Comparison of ENCODE assay signal across 8 cellular contexts in the genomic region with DNA sequence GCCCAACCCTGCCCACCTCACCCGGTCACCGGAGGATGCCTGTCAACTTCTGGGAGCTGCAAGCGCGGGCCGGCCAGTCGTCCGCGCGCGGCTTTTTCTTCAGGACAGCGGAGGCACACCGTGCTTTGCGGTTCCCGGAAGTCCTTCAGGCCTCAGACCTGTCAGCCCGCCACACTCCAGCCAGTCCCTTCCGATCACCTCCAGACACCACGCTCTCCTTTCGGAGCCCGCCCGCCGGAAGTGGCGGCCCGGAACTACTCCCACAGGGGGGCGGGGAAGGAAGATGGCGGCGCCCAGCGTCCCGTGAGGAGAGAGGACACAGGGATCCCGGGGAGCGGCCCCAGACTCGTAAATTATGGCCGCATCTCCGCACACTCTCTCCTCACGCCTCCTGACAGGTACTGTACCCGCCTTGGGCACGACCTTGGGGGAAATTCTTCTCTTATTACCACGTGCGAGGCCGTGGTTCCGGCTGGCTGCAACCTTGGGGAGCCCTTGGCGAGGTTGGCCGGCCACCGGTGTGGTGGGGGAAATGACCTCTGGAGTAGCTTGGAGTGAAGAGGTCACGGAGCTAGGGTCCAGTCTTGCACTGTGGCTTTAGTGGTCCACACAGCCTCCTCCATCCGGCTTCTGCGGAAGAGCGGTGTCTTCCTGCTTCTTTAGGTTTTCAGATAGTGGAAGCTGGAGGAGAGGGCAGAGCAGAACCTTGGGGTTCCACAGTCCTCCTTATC. TPM values are rescaled to one million over a fixed set of nuclear protein-coding genes. Genes with fewer than 3 reads are reported as not detected.
A peak's percentile ranks its signal among the peaks of the same experiment; 100 is the strongest.
DNase-seq lines count a peak whose midpoint lies in the region; ATAC-seq and TF ChIP-seq lines count a peak whose summit lies in the region.

A gene (plus strand): TSS at position 254 of the 731 bp plus-strand sequence. CDS start 102 bp downstream, at position 356.

- no peaks in the 10 kb centered on the region for H3K27me3 ChIP-seq in DOHH2 (ENCODE audit: control insufficient read depth, low read length)

- ATAC-seq in GM21825 (IDR thresholded peaks at IDR 0.05; ENCODE audit: unreplicated experiment) (peak; percentile 99), natural killer cell (peak; percentile 96 to 99 (median 98))
- ATAC-seq in activated T-helper 17 cell treated with anti-CD3 and anti-CD28 coated beads, Interleukin-2, amount 50 U/mL, for 72 hours (replicated peaks), result peak; percentile 96

- DNase-seq in RWPE1 (ENCODE audit: low spot score) (peak; percentile 82), fibroblast of peridontal ligament (ENCODE audit: extremely low read depth) (peak; percentile 61), natural killer cell (peak; percentile 79)
- DNase-seq in stimulated activated naive CD4-positive, alpha-beta T cell treated with Interleukin-2 at 50 U/mL for 16 hours (lab: John Stamatoyannopoulos, UW), result peak; percentile 81

- peaks cover 35% of the 10 kb centered on the region for H3K36me3 Mint-ChIP-seq in activated T-helper 17 cell treated with anti-CD3 and anti-CD28 coated beads, Interleukin-2, amount 50 U/mL, for 72 hours (ENCODE audit: low read depth)
- no peaks in the 10 kb centered on the region for H3K36me3 Mint-ChIP-seq in natural killer cell

- no peaks in the 10 kb centered on the region for H3K9me3 Mint-ChIP-seq in activated T-helper 17 cell treated with anti-CD3 and anti-CD28 coated beads, Interleukin-2, amount 50 U/mL, for 72 hours
- H3K9me3 Mint-ChIP-seq in natural killer cell, result no peaks in the 10 kb centered on the region

- POLR2A ChIA-PET in RWPE1 (lab: Yijun Ruan, JAX; ENCODE audit: low non-redundant PET), result no interaction called here

- H3K4me1 Mint-ChIP-seq in activated T-helper 17 cell treated with anti-CD3 and anti-CD28 coated beads, Interleukin-2, amount 50 U/mL, for 72 hours, result peaks cover 27% of the 10 kb centered on the region
- H3K4me1 Mint-ChIP-seq in natural killer cell, result peaks cover 36 to 39% of the 10 kb centered on the region in 2 donors

- peak within 1 kb of the TSS; percentile 58 for H3K27ac ChIP-seq in DOHH2 (ENCODE audit: low read depth, low read length)
- peak within 1 kb of the TSS; percentile 78 for H3K27ac ChIP-seq in KOPT-K1 (ENCODE audit: low read depth, low read length, poor library complexity, severe bottlenecking)
- peak within 1 kb of the TSS; percentile 79 for H3K27ac ChIP-seq in RWPE1

- H3K27ac Mint-ChIP-seq in activated T-helper 17 cell treated with anti-CD3 and anti-CD28 coated beads, Interleukin-2, amount 50 U/mL, for 72 hours, result peak within 1 kb of the TSS; percentile 94
- H3K27ac Mint-ChIP-seq in natural killer cell, result peak within 1 kb of the TSS; percentile 90 to 92

- peaks cover 55% of the 10 kb centered on the region for H3K36me3 ChIP-seq in DOHH2 (ENCODE audit: control insufficient read depth, low read length)
- peaks cover 36% of the 10 kb centered on the region for H3K36me3 ChIP-seq in KOPT-K1 (ENCODE audit: insufficient read depth, low read length)

- H3K9me3 ChIP-seq in DOHH2 (ENCODE audit: control insufficient read depth, insufficient read depth, low read length) (no peaks in the 10 kb centered on the region), KOPT-K1 (ENCODE audit: insufficient read depth, low read length, poor library complexity, severe bottlenecking) (peaks cover 25% of the 10 kb centered on the region)

- H4K20me1 ChIP-seq in DOHH2 (ENCODE audit: control insufficient read depth, insufficient read depth, low read depth, low read length), result no peaks in the 10 kb centered on the region

- peak within 1 kb of the TSS; percentile 99 for H3K4me3 ChIP-seq in DOHH2 (ENCODE audit: low read length)

- no peaks in the 10 kb centered on the region for H3K9me2 ChIP-seq in DOHH2 (replicated peaks; ENCODE audit: control insufficient read depth, low read length)

- CTCF ChIA-PET in RWPE1 (lab: Yijun Ruan, JAX), result interaction anchor here (0.5 to 0.8 kb wide), 2 partner anchors 13 to 157 kb away, joined by 3 read pairs; no protein-coding TSS in a partner anchor

- no peaks in the 10 kb centered on the region for H3F3A ChIP-seq in DOHH2 (ENCODE audit: control insufficient read depth, insufficient read depth)

- peak within 1 kb of the TSS; percentile 51 for H3K4me2 ChIP-seq in DOHH2 (ENCODE audit: low read length)

- peaks cover 96% of the 10 kb centered on the region for H3K79me2 ChIP-seq in DOHH2 (ENCODE audit: control insufficient read depth, low read length)

- TF ChIP-seq CTCF in DOHH2 (IDR thresholded peaks at IDR 0.05; ENCODE audit: low read depth, low read length, poor library complexity, severe bottlenecking), result no peak
- no peak for TF ChIP-seq CTCF in RWPE1 (conservative IDR thresholded peaks at IDR 0.05; ENCODE audit: low read depth)
- TF ChIP-seq CTCF in natural killer cell (IDR thresholded peaks at IDR 0.05), result no peak

- peak within 1 kb of the TSS; percentile 97 for H3K4me3 Mint-ChIP-seq in activated T-helper 17 cell treated with anti-CD3 and anti-CD28 coated beads, Interleukin-2, amount 50 U/mL, for 72 hours
- peak within 1 kb of the TSS; percentile 96 for H3K4me3 Mint-ChIP-seq in natural killer cell

- intact Hi-C loops in natural killer cell (cut with micrococcal nuclease), result loop anchor here (2.0 to 5.0 kb wide), 2 partner anchors 133 to 233 kb away; no protein-coding TSS in a partner anchor

- peaks cover 25% of the 10 kb centered on the region for H3K4me1 ChIP-seq in DOHH2 (ENCODE audit: control insufficient read depth, low read length)

- H3K27me3 Mint-ChIP-seq in activated T-helper 17 cell treated with anti-CD3 and anti-CD28 coated beads, Interleukin-2, amount 50 U/mL, for 72 hours, result no peaks in the 10 kb centered on the region
- no peaks in the 10 kb centered on the region for H3K27me3 Mint-ChIP-seq in natural killer cell (ENCODE audit: low read depth in 2 of 2)

RNA-seq across cellular contexts. Expression of the gene that starts here (rescaled TPM):
- total RNA-seq in activated T-helper 17 cell treated with anti-CD3 and anti-CD28 coated beads, Interleukin-2, amount 50 U/mL, for 72 hours, result 10 to 100 TPM; 16.0 to 30.1 TPM
- total RNA-seq in natural killer cell, result 10 to 100 TPM; 12.5 to 17.0 (median 13.5) TPM

Comparison
In these comparisons a context has a peak if more than half of its experiments do, and no peak if none do; other contexts are left out.
1. Peak in every context shown above with its lines: DNase-seq, ATAC-seq, H3K4me3 ChIP-seq and H3K27ac ChIP-seq.